In genomic region chrX:47189906-47190305, GRCh38 we compare ENCODE assay signal across 1 cellular context.
TF ChIP-seq lines count a peak whose summit lies in the region.

No MANE protein-coding gene starts in this region.

TF ChIP-seq in GM23338, 12 proteins besides CTCF, POLR2A, EP300 and RAD21 (continued from another document):
- TF ChIP-seq EZH2phosphoT487 (IDR thresholded peaks at IDR 0.05; ENCODE audit: unreplicated experiment) (no peak), ZNF462 (CRISPR knock-in tag; IDR thresholded peaks at IDR 0.05) (no peak), EZH2 (IDR thresholded peaks at IDR 0.05; ENCODE audit: low read depth, unreplicated experiment) (no peak)
